Comparison of ENCODE assay signal across 10 cellular contexts in genomic region chr3:131537531-131537930, GRCh38.
"Had no signal": no experiment of that assay in that cellular context is flagged by ENCODE, and none has a peak within 500 bp of the region (broad histone marks: within the 10 kb centered on the region; RNA-seq: fewer than 3 reads in every experiment).

No MANE protein-coding gene starts in this region.

- ATAC-seq: GM23338, HCT116 had no signal

- FAIRE-seq: H1, H54 had no signal

- DNase-seq: GM23248, GOT3, H7, H9, HCEC 1CT, HFFc6 had no signal
